In genomic region chr15:58746174-58746573, GRCh38 we compare ENCODE assay signal across 13 cellular contexts. TPM values are rescaled to one million over a fixed set of nuclear protein-coding genes. Genes with fewer than 3 reads are reported as not detected.
A peak's percentile ranks its signal among the peaks of the same experiment; 100 is the strongest.
DNase-seq lines count a peak whose midpoint lies in the region; ATAC-seq, FAIRE-seq and TF ChIP-seq lines count a peak whose summit lies in the region.
"Had no signal": no experiment of that assay in that cellular context is flagged by ENCODE, and none has a peak within 500 bp of the region (broad histone marks: within the 10 kb centered on the region; RNA-seq: fewer than 3 reads in every experiment).

No MANE protein-coding gene starts in this region.

- H3K9me3 Mint-ChIP-seq in CD4-positive, CD25-positive, alpha-beta regulatory T cell = no peaks in the 10 kb centered on the region
- no peaks in the 10 kb centered on the region for H3K9me3 Mint-ChIP-seq in naive thymus-derived CD8-positive, alpha-beta T cell

- no peak overlapping the region for H3K9ac ChIP-seq in HUES6 (ENCODE audit: low read length)
- H3K9ac ChIP-seq in GM12878 (ENCODE audit: control insufficient read depth, insufficient read depth, low read length) = no peak overlapping the region; the same call in 1 of the 2 replicates

- no peak overlapping the region for H3K27ac ChIP-seq in CD4-positive, CD25-positive, alpha-beta regulatory T cell (ENCODE audit: insufficient read depth, low read length, poor library complexity, severe bottlenecking)
- H3K27ac ChIP-seq in HUES6 (ENCODE audit: low read depth, low read length) (no peak overlapping the region), GM12878 (ENCODE audit: control insufficient read depth, insufficient read depth) (no peak overlapping the region)
- H3K27ac ChIP-seq: adrenal gland, colonic mucosa had no signal

- SMC1A ChIA-PET in GM12878 (lab: Charles Lee; ENCODE audit: uncharacterized antibody, unreplicated experiment) = interaction anchor here (0.8 to 4.5 kb wide), 14 partner anchors 8 to 477 kb away, joined by 3 to 24 read pairs (median 5); partner anchors contain the start of gene MINDY2

- CTCF ChIA-PET in GM12878 (lab: Yijun Ruan, JAX) = interaction anchor here (0.5 to 2.2 kb wide), 5 partner anchors 8 to 819 kb away, joined by 3 to 10 read pairs (median 4); partner anchors contain the start of gene MINDY2

- TF ChIP-seq EP300 in GM12878 (IDR thresholded peaks at IDR 0.05; ENCODE audit: borderline replicate concordance in 1 of 2, control insufficient read depth in 1 of 2, low read depth in 2 of 2, low read length in 2 of 2) = no peak

- no TSS peak for BruUV-seq in GM12878 (replicated peaks; lab: Mats Ljungman, UMichigan)

- peaks cover 61% of the 10 kb centered on the region for H3K4me1 ChIP-seq in CD4-positive, CD25-positive, alpha-beta regulatory T cell (ENCODE audit: control insufficient read depth, insufficient read depth, low read length, poor library complexity, severe bottlenecking)
- H3K4me1 ChIP-seq in HUES6 (ENCODE audit: control insufficient read depth, insufficient read depth, low read length) (peaks cover 34% of the 10 kb centered on the region), GM12878 (ENCODE audit: control insufficient read depth, insufficient read depth, low read length) (no peaks in the 10 kb centered on the region)
- H3K4me1 ChIP-seq: colonic mucosa had no signal

- peaks cover 83% of the 10 kb centered on the region for H3K79me2 ChIP-seq in GM12878 (ENCODE audit: control insufficient read depth, insufficient read depth, low read length)

- no peaks in the 10 kb centered on the region for H4K20me1 ChIP-seq in GM12878 (ENCODE audit: control insufficient read depth, insufficient read depth)

- no peak for TF ChIP-seq RAD21 in GM12878 (IDR thresholded peaks at IDR 0.05; ENCODE audit: insufficient read depth, low read depth, low read length)

- FAIRE-seq in GM12878 (lab: Jason Lieb, UNC) = no peak
- FAIRE-seq: RCC 7860 had no signal

- TF ChIP-seq POLR2A in GM12878 (IDR thresholded peaks at IDR 0.05; ENCODE audit: low read depth, low read length) = no peak

- TF ChIP-seq CTCF in GM12878 (IDR thresholded peaks at IDR 0.05 in 2 of 3, conservative IDR thresholded peaks at IDR 0.05 in 1 of 3; ENCODE audit: control insufficient read depth in 2 of 3, extremely low read depth in 1 of 3, insufficient read depth in 1 of 3, low read depth in 3 of 3, low read length in 3 of 3) = no peak

- H3K27me3 Mint-ChIP-seq in CD4-positive, CD25-positive, alpha-beta regulatory T cell = no peaks in the 10 kb centered on the region
- H3K27me3 Mint-ChIP-seq in naive thymus-derived CD8-positive, alpha-beta T cell = no peaks in the 10 kb centered on the region

- no peaks in the 10 kb centered on the region for H3K27me3 ChIP-seq in CD4-positive, CD25-positive, alpha-beta regulatory T cell (ENCODE audit: control insufficient read depth, insufficient read depth, low read length)
- no peaks in the 10 kb centered on the region for H3K27me3 ChIP-seq in HUES6 (ENCODE audit: control insufficient read depth, insufficient read depth, low read length)
- H3K27me3 ChIP-seq in GM12878 (replicated peaks in 1 of 2; ENCODE audit: control insufficient read depth in 2 of 2, insufficient read depth in 2 of 2, low read length in 1 of 2) = no peaks in the 10 kb centered on the region
- H3K27me3 ChIP-seq: adrenal gland, colonic mucosa had no signal

- DNase-seq in CD4-positive, CD25-positive, alpha-beta regulatory T cell = no peak
- DNase-seq in GM12878 (ENCODE audit: low read depth, low spot score) (no peak), hippocampal formation (lab: John Stamatoyannopoulos, UW) (no peak), anterior cingulate cortex (lab: John Stamatoyannopoulos, UW) (no peak), NCI-H345 (lab: John Stamatoyannopoulos, UW) (no peak)
- DNase-seq in naive thymus-derived CD8-positive, alpha-beta T cell = no peak
- DNase-seq: adrenal gland, colonic mucosa, right cardiac atrium, T1000 had no signal

- H3K4me3 Mint-ChIP-seq in CD4-positive, CD25-positive, alpha-beta regulatory T cell = peak overlapping the region; percentile 29 to 83 (median 48)
- H3K4me3 Mint-ChIP-seq in naive thymus-derived CD8-positive, alpha-beta T cell = peak overlapping the region in 6 of 10 donors; percentile 26 to 74 (median 60)

- POLR2A ChIA-PET in GM12878 (lab: Charles Lee) = interaction anchor here (0.9 to 2.3 kb wide), 3 partner anchors 22 to 25 kb away, joined by 3 to 10 read pairs (median 3); partner anchors contain the start of gene MINDY2
- POLR2A ChIA-PET in naive thymus-derived CD8-positive, alpha-beta T cell (lab: Charles Lee) = interaction anchor here (0.7 kb wide), 1 partner anchor 24 kb away, joined by 3 read pairs; the partner anchor contains the start of gene MINDY2

- ATAC-seq in CD4-positive, CD25-positive, alpha-beta regulatory T cell (ENCODE audit: low read depth in 2 of 2) = no peak
- ATAC-seq in GM12878 (no peak), GM21825 (IDR thresholded peaks at IDR 0.05; ENCODE audit: unreplicated experiment) (no peak)
- no peak for ATAC-seq in naive thymus-derived CD8-positive, alpha-beta T cell
- ATAC-seq: right cardiac atrium had no signal

- H3K4me1 Mint-ChIP-seq in CD4-positive, CD25-positive, alpha-beta regulatory T cell = peaks cover 38 to 82% (median 66%) of the 10 kb centered on the region in 4 donors
- H3K4me1 Mint-ChIP-seq in naive thymus-derived CD8-positive, alpha-beta T cell = peaks cover 36 to 78% (median 70%) of the 10 kb centered on the region in 4 donors

- no peaks in the 10 kb centered on the region for H3K9me3 ChIP-seq in CD4-positive, CD25-positive, alpha-beta regulatory T cell (ENCODE audit: control insufficient read depth in 2 of 2, low read length in 2 of 2)
- H3K9me3 ChIP-seq in HUES6 (ENCODE audit: control insufficient read depth, insufficient read depth, low read depth, low read length) (no peaks in the 10 kb centered on the region), GM12878 (replicated peaks; ENCODE audit: control insufficient read depth, insufficient read depth, low read length) (no peaks in the 10 kb centered on the region; the same call in 2 of the 3 replicates)
- H3K9me3 ChIP-seq: colonic mucosa had no signal

- in situ Hi-C loops in GM12878 (cut with MboI) = no loop called here

- no peak overlapping the region for H2AFZ ChIP-seq in GM12878 (ENCODE audit: control insufficient read depth, low read depth, low read length)

- no peaks in the 10 kb centered on the region for H3K36me3 ChIP-seq in CD4-positive, CD25-positive, alpha-beta regulatory T cell (ENCODE audit: control insufficient read depth, insufficient read depth, low read length)
- H3K36me3 ChIP-seq in HUES6 (ENCODE audit: control insufficient read depth, insufficient read depth, low read length) (no peaks in the 10 kb centered on the region), GM12878 (ENCODE audit: control insufficient read depth in 2 of 2, insufficient read depth in 2 of 2, low read length in 1 of 2) (no peaks in the 10 kb centered on the region)
- H3K36me3 ChIP-seq: adrenal gland, colonic mucosa had no signal

- peaks cover 9% of the 10 kb centered on the region for H3K36me3 Mint-ChIP-seq in CD4-positive, CD25-positive, alpha-beta regulatory T cell
- H3K36me3 Mint-ChIP-seq in naive thymus-derived CD8-positive, alpha-beta T cell = peaks cover 0 to 4% (median 0%) of the 10 kb centered on the region in 3 donors

- intact Hi-C loops in GM12878 (cut with micrococcal nuclease; ENCODE audit: unreplicated experiment) = loop anchor here (5.0 to 10.0 kb wide), 2 partner anchors 291 to 519 kb away; no protein-coding TSS in a partner anchor

- H3K4me3 ChIP-seq in CD4-positive, CD25-positive, alpha-beta regulatory T cell (ENCODE audit: low read depth, low read length) = peak overlapping the region; percentile 98
- peak overlapping the region; percentile 99; the same call in 1 of the 2 replicates for H3K4me3 ChIP-seq in HUES6 (ENCODE audit: low read depth, low read length)
- peak overlapping the region; percentile 94; the same call in 1 of the 2 replicates for H3K4me3 ChIP-seq in GM12878
- H3K4me3 ChIP-seq: adrenal gland, colonic mucosa had no signal

- H3K4me2 ChIP-seq in GM12878 (ENCODE audit: control insufficient read depth, insufficient read depth) = peak overlapping the region; percentile 57

- RAD21 ChIA-PET in GM12878 (lab: Charles Lee; ENCODE audit: unreplicated experiment) = interaction anchor here (0.8 to 1.8 kb wide), 5 partner anchors 10 to 229 kb away, joined by 4 to 6 read pairs (median 5); partner anchors contain the start of gene MINDY2

- WGBS in GM12878 (ENCODE audit: insufficient coverage, insufficient replicate concordance, low lambda C conversion rate, missing lambda C conversion rate) = 100% methylated on average over 1 of the region's 1 CpG

- peak overlapping the region in 2 of 3 donors; percentile 12 to 52 for H3K27ac Mint-ChIP-seq in CD4-positive, CD25-positive, alpha-beta regulatory T cell
- peak overlapping the region in 1 of 10 donors; percentile 49 for H3K27ac Mint-ChIP-seq in naive thymus-derived CD8-positive, alpha-beta T cell

RNA-seq across cellular contexts. Expression of gene ADAM10, which starts 3.3 kb away (rescaled TPM):
- 156 TPM for total RNA-seq in CD4-positive, CD25-positive, alpha-beta regulatory T cell
- 100 to 1,000 TPM; 149 to 183 (median 153) TPM for polyA plus RNA-seq in CD4-positive, CD25-positive, alpha-beta regulatory T cell
- 214 and 218 TPM in 2 replicates for total RNA-seq in GM12878 (2013; cell fraction: nucleolus; rRNA removed)
- total RNA-seq in GM12878 (2014; rRNA removed) (40.7 and 43.9 TPM in 2 replicates), GM12878 (2014; rRNA removed; fragmentation: Illumina TruSeq; extraction: Trizol) (33.1 and 33.3 TPM in 2 replicates), GM12878 (2021) (73.7 and 77.0 TPM in 2 replicates)
- polyA plus RNA-seq in GM12878 (2011; ENCODE audit: low read depth) = 34.2 TPM
- polyA plus RNA-seq in GM12878 (2011; rRNA removed) (83.0 and 107 TPM in 2 replicates), GM12878 (2014; fragmentation: Illumina TruSeq; extraction: Trizol) (59.5 and 60.2 TPM in 2 replicates), GM12878 (2014; fragmentation: Nextera tagmentation; extraction: Ambion mirVana) (10 to 100 TPM; 10.0 to 11.1 TPM), GM12878 (2014; rRNA removed) (43.5 and 50.4 TPM in 2 replicates), GM12878 (2016; fragmentation: Nextera tagmentation; extraction: Ambion mirVana) (10 to 100 TPM; 87.6 to 88.9 TPM)
- polyA plus RNA-seq in GM12878 (2011; cell fraction: cytosol; rRNA removed) = 37.9 and 39.1 TPM in 2 replicates
- 23.7 and 25.8 TPM in 2 replicates for polyA plus RNA-seq in GM12878 (2011; cell fraction: nucleus; rRNA removed)
- 61.2 and 63.5 TPM in 2 replicates for polyA plus RNA-seq in GM12878 (2012)
- polyA minus RNA-seq in GM12878 (2011; rRNA and poly(A)+ RNA removed) = 60.7 and 111 TPM in 2 replicates
- polyA minus RNA-seq in GM12878 (2011; cell fraction: cytosol; rRNA and poly(A)+ RNA removed) = 39.4 and 50.1 TPM in 2 replicates
- 37.4 and 63.6 TPM in 2 replicates for polyA minus RNA-seq in GM12878 (2011; cell fraction: nucleus; rRNA and poly(A)+ RNA removed)
- 100 to 1,000 TPM; 136 to 150 TPM for total RNA-seq in naive thymus-derived CD8-positive, alpha-beta T cell
- 100 to 1,000 TPM in 1 of 3 donors, 10 to 100 TPM in 2; 96.4 to 108 (median 98.8) TPM for polyA plus RNA-seq in naive thymus-derived CD8-positive, alpha-beta T cell

RNA-seq across cellular contexts. Expression of gene MINDY2, which starts 24.9 kb away (rescaled TPM):
- total RNA-seq in CD4-positive, CD25-positive, alpha-beta regulatory T cell = 15.5 TPM
- polyA plus RNA-seq in CD4-positive, CD25-positive, alpha-beta regulatory T cell = 10 to 100 TPM in 3 of 4 donors, 1 to 10 TPM in 1; 7.9 to 15.9 (median 12.2) TPM
- 28.7 and 35.6 TPM in 2 replicates for total RNA-seq in GM12878 (2013; cell fraction: nucleolus; rRNA removed)
- total RNA-seq in GM12878 (2014; rRNA removed) (2.7 and 2.8 TPM in 2 replicates), GM12878 (2014; rRNA removed; fragmentation: Illumina TruSeq; extraction: Trizol) (3.6 and 3.8 TPM in 2 replicates), GM12878 (2021) (4.2 and 5.2 TPM in 2 replicates)
- polyA plus RNA-seq in GM12878 (2011; ENCODE audit: low read depth) = 1.7 TPM
- polyA plus RNA-seq in GM12878 (2011; rRNA removed) (6.0 and 12.9 TPM in 2 replicates), GM12878 (2014; fragmentation: Illumina TruSeq; extraction: Trizol) (2.4 and 3.3 TPM in 2 replicates), GM12878 (2014; fragmentation: Nextera tagmentation; extraction: Ambion mirVana) (under 1 TPM; 0.73 to 0.74 TPM), GM12878 (2014; rRNA removed) (1.5 and 2.2 TPM in 2 replicates), GM12878 (2016; fragmentation: Nextera tagmentation; extraction: Ambion mirVana) (1 to 10 TPM; 8.9 to 9.4 TPM)
- 1.9 and 2.0 TPM in 2 replicates for polyA plus RNA-seq in GM12878 (2011; cell fraction: cytosol; rRNA removed)
- polyA plus RNA-seq in GM12878 (2011; cell fraction: nucleus; rRNA removed) = 3.8 TPM in 2 replicates
- polyA plus RNA-seq in GM12878 (2012) = 3.0 and 4.5 TPM in 2 replicates
- 7.1 and 15.5 TPM in 2 replicates for polyA minus RNA-seq in GM12878 (2011; rRNA and poly(A)+ RNA removed)
- 3.4 and 4.8 TPM in 2 replicates for polyA minus RNA-seq in GM12878 (2011; cell fraction: cytosol; rRNA and poly(A)+ RNA removed)
- 5.0 and 6.1 TPM in 2 replicates for polyA minus RNA-seq in GM12878 (2011; cell fraction: nucleus; rRNA and poly(A)+ RNA removed)
- 10 to 100 TPM; 11.1 to 11.5 TPM for total RNA-seq in naive thymus-derived CD8-positive, alpha-beta T cell
- polyA plus RNA-seq in naive thymus-derived CD8-positive, alpha-beta T cell = 1 to 10 TPM; 8.5 to 9.5 (median 9.4) TPM
